ENCODE assay signal across 1 cellular context in genomic region chr11:128747728-128748148, GRCh38.
TF ChIP-seq lines count a peak whose summit lies in the region.

No MANE protein-coding gene starts in this region.

TF ChIP-seq in SK-N-SH, 30 proteins besides CTCF, POLR2A, EP300 and RAD21 (continued from another document):
- TF ChIP-seq, protein P1, sequence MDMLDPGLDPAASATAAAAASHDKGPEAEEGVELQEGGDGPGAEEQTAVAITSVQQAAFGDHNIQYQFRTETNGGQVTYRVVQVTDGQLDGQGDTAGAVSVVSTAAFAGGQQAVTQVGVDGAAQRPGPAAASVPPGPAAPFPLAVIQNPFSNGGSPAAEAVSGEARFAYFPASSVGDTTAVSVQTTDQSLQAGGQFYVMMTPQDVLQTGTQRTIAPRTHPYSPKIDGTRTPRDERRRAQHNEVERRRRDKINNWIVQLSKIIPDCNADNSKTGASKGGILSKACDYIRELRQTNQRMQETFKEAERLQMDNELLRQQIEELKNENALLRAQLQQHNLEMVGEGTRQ (IDR thresholded peaks at IDR 0.05; ENCODE audit: borderline replicate concordance, low read depth, low read length): no peak
- TF ChIP-seq FOXM1 (IDR thresholded peaks at IDR 0.05; ENCODE audit: low read depth): no peak
- no peak for TF ChIP-seq CHD2 (IDR thresholded peaks at IDR 0.05; ENCODE audit: low read length, partially characterized antibody)
- TF ChIP-seq MEF2A (IDR thresholded peaks at IDR 0.05; ENCODE audit: borderline replicate concordance, low read depth): no peak
- no peak for TF ChIP-seq FOXJ3 (CRISPR knock-in tag; IDR thresholded peaks at IDR 0.05)
- TF ChIP-seq, protein P2, sequence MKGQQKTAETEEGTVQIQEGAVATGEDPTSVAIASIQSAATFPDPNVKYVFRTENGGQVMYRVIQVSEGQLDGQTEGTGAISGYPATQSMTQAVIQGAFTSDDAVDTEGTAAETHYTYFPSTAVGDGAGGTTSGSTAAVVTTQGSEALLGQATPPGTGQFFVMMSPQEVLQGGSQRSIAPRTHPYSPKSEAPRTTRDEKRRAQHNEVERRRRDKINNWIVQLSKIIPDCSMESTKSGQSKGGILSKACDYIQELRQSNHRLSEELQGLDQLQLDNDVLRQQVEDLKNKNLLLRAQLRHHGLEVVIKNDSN (IDR thresholded peaks at IDR 0.05; ENCODE audit: borderline replicate concordance, low read depth): no peak
- TF ChIP-seq EZH2phosphoT487 (IDR thresholded peaks at IDR 0.05; ENCODE audit: borderline replicate concordance, low read depth): no peak
- TF ChIP-seq PBX3 (IDR thresholded peaks at IDR 0.05): no peak
- no peak for TF ChIP-seq NFIC (IDR thresholded peaks at IDR 0.05; ENCODE audit: borderline replicate concordance)
- TF ChIP-seq RXRA (IDR thresholded peaks at IDR 0.05; ENCODE audit: borderline replicate concordance, low read depth): no peak
- no peak for TF ChIP-seq RFX5 (IDR thresholded peaks at IDR 0.05; ENCODE audit: low read length)
- TF ChIP-seq GATA2 (CRISPR knock-in tag; IDR thresholded peaks at IDR 0.05): no peak
- no peak for TF ChIP-seq TCF12 (IDR thresholded peaks at IDR 0.05)
- no peak for TF ChIP-seq RCOR1 (IDR thresholded peaks at IDR 0.05; ENCODE audit: low read length)
- no peak for TF ChIP-seq POLR2AphosphoS5 (IDR thresholded peaks at IDR 0.05; ENCODE audit: low read depth, low read length)
